1 cellular context compared by ENCODE assay signal in genomic region chr17:51703364-51704341, GRCh38.
TF ChIP-seq lines count a peak whose summit lies in the region.

No MANE protein-coding gene starts in this region.

TF ChIP-seq in SK-N-SH treated with all-trans-retinoic acid at 6 μM for 48 hours, 23 proteins besides CTCF, POLR2A, EP300 and RAD21 (continued from another document):
- TF ChIP-seq TSHZ2 (CRISPR knock-in tag; IDR thresholded peaks at IDR 0.05), result peak; percentile 45; the same call in 1 of the 2 replicates
- no peak for TF ChIP-seq TCF4 (CRISPR knock-in tag; IDR thresholded peaks at IDR 0.05; ENCODE audit: borderline replicate concordance)
- peak; percentile 72; the same call in 1 of the 2 replicates for TF ChIP-seq ZFP3 (CRISPR knock-in tag; IDR thresholded peaks at IDR 0.05)
- no peak for TF ChIP-seq ZNF70 (CRISPR knock-in tag; IDR thresholded peaks at IDR 0.05)
- TF ChIP-seq ESRRG (CRISPR knock-in tag; IDR thresholded peaks at IDR 0.05), result peak; percentile 78
- TF ChIP-seq, protein P1, sequence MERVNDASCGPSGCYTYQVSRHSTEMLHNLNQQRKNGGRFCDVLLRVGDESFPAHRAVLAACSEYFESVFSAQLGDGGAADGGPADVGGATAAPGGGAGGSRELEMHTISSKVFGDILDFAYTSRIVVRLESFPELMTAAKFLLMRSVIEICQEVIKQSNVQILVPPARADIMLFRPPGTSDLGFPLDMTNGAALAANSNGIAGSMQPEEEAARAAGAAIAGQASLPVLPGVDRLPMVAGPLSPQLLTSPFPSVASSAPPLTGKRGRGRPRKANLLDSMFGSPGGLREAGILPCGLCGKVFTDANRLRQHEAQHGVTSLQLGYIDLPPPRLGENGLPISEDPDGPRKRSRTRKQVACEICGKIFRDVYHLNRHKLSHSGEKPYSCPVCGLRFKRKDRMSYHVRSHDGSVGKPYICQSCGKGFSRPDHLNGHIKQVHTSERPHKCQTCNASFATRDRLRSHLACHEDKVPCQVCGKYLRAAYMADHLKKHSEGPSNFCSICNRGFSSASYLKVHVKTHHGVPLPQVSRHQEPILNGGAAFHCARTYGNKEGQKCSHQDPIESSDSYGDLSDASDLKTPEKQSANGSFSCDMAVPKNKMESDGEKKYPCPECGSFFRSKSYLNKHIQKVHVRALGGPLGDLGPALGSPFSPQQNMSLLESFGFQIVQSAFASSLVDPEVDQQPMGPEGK (CRISPR knock-in tag; IDR thresholded peaks at IDR 0.05; ENCODE audit: borderline replicate concordance), result peak; percentile 87; the same call in 1 of the 2 replicates
- TF ChIP-seq SNAI2 (CRISPR knock-in tag; IDR thresholded peaks at IDR 0.05), result peak; percentile 90
- peak; percentile 87 for TF ChIP-seq GLIS3 (CRISPR knock-in tag; IDR thresholded peaks at IDR 0.05)
- 0 out of 2 replicates have a peak, but pooled peaks have one; percentile 79 for TF ChIP-seq CSDC2 (CRISPR knock-in tag; IDR thresholded peaks at IDR 0.05)
- peak; percentile 98 for TF ChIP-seq ISL1 (CRISPR knock-in tag; IDR thresholded peaks at IDR 0.05)
- peak; percentile 73; the same call in 1 of the 2 replicates for TF ChIP-seq CSRNP3 (CRISPR knock-in tag; IDR thresholded peaks at IDR 0.05)
TF ChIP-seq in SK-N-SH treated with all-trans-retinoic acid at 6 μM for 48 hours: peak in this region for 12.
